Comparison of ENCODE assay signal across 26 cellular contexts in genomic region chr12:71591601-71592000, GRCh38.
DNase-seq lines count a peak whose midpoint lies in the region; ATAC-seq, FAIRE-seq and TF ChIP-seq lines count a peak whose summit lies in the region.
"Had no signal": no experiment of that assay in that cellular context is flagged by ENCODE, and none has a peak within 500 bp of the region (broad histone marks: within the 10 kb centered on the region; RNA-seq: fewer than 3 reads in every experiment).

No MANE protein-coding gene starts in this region.

- no peak for FAIRE-seq in HepG2 (lab: Jason Lieb, UNC)
- FAIRE-seq: GM12891 had no signal

- H3K27ac ChIP-seq in HepG2 (ENCODE audit: extremely low read length, insufficient read depth, low read length): no peak overlapping the region
- no peak overlapping the region for H3K27ac ChIP-seq in right lobe of liver
- H3K27ac ChIP-seq: 22Rv1, C4-2B, Peyer's patch had no signal

- POLR2A ChIA-PET in HepG2 (lab: Yijun Ruan, JAX): no interaction called here

- no peak overlapping the region for H3K9ac ChIP-seq in HepG2 (ENCODE audit: insufficient read depth, low read depth, low read length)
- H3K9ac ChIP-seq in NT2/D1 (ENCODE audit: insufficient read length, low read depth): no peak overlapping the region

- 10% methylated on average over 2 of the region's 2 CpGs for WGBS in HepG2 (ENCODE audit: low lambda C conversion rate)
- WGBS in right lobe of liver (ENCODE audit: insufficient coverage, low coverage, low lambda C conversion rate, missing lambda C conversion rate): 33% methylated on average over 2 of the region's 2 CpGs

- no peaks in the 10 kb centered on the region for H3K79me2 ChIP-seq in HepG2 (ENCODE audit: insufficient read depth, low read length)

- H3K4me1 ChIP-seq in HepG2 (ENCODE audit: insufficient read depth, low read length) (peaks cover 19% of the 10 kb centered on the region), right lobe of liver (no peaks in the 10 kb centered on the region), NT2/D1 (ENCODE audit: insufficient read depth, insufficient read length) (no peaks in the 10 kb centered on the region)
- H3K4me1 ChIP-seq: Peyer's patch had no signal

- CTCF ChIA-PET in HepG2 (lab: Yijun Ruan, JAX; ENCODE audit: low intra/inter-chr PET ratio, low total read pairs): no interaction called here

- in situ Hi-C loops in HepG2 (cut with HindIII; ENCODE audit: extremely low pct_ligation_motif_present, low pct_unique_long_range_greater_than_20kb): no loop called here

- no peak for TF ChIP-seq RAD21 in HepG2 (CRISPR knock-in tag; IDR thresholded peaks at IDR 0.05)

- H3K36me3 ChIP-seq in HepG2 (replicated peaks in 1 of 2; ENCODE audit: control insufficient read depth in 1 of 2, insufficient read depth in 2 of 2, low read length in 2 of 2) (no peaks in the 10 kb centered on the region), right lobe of liver (no peaks in the 10 kb centered on the region), NT2/D1 (ENCODE audit: insufficient read depth, insufficient read length, low read length) (no peaks in the 10 kb centered on the region)
- H3K36me3 ChIP-seq: Peyer's patch had no signal

- H3K4me2 ChIP-seq in HepG2 (ENCODE audit: low read depth, low read length): peak overlapping the region; percentile 29; the same call in 1 of the 2 replicates

- H3K4me3 ChIP-seq in HepG2 (replicated peaks in 1 of 3; ENCODE audit: insufficient read depth in 1 of 3, low read depth in 2 of 3, low read length in 3 of 3) (no peak overlapping the region), right lobe of liver (no peak overlapping the region), NT2/D1 (ENCODE audit: insufficient read length, low read depth) (no peak overlapping the region)
- H3K4me3 ChIP-seq: Peyer's patch had no signal

- DNase-seq in HepG2 (ENCODE audit: low spot score) (no peak), right lobe of liver (no peak), NT2/D1 (ENCODE audit: low read depth, low spot score) (peak; percentile 51), iPS-NIHi7 (ENCODE audit: extremely low spot score) (peak; percentile 62), amygdala (lab: John Stamatoyannopoulos, UW) (no peak), OCI-M1 (lab: John Stamatoyannopoulos, UW) (no peak), NCI-H1694 (lab: John Stamatoyannopoulos, UW) (no peak)
- DNase-seq: CD8-positive, alpha-beta T cell; DMS 273 treated with DMSO at 0.1 percent for 48 hours; DMS79; EL; GF-D8; Karpas-422; NCI-H1105; NCI-H1436 treated with DMSO at 0.1 percent for 48 hours; NCI-H1930; NCI-H2107; NCI-H446; NCI-H524 treated with DMSO at 0.1 percent for 48 hours; NCI-H82; Peyer's patch; SHP77 treated with DMSO at 0.1 percent for 48 hours had no signal

- peak; percentile 52 for ATAC-seq in HepG2
- ATAC-seq in right lobe of liver: no peak
- no peak for ATAC-seq in GM19463 (IDR thresholded peaks at IDR 0.05; ENCODE audit: unreplicated experiment)
- ATAC-seq: CD8-positive, alpha-beta T cell had no signal

- intact Hi-C loops in HepG2 (cut with micrococcal nuclease; ENCODE audit: unreplicated experiment) (no loop called here), right lobe of liver (cut with DNase I) (no loop called here)

- H2AFZ ChIP-seq in HepG2 (ENCODE audit: low read length): no peak overlapping the region

- BruUV-seq in HepG2 (replicated peaks; lab: Mats Ljungman, UMichigan): no TSS peak

- H3K9me3 ChIP-seq in HepG2 (ENCODE audit: low read length) (no peaks in the 10 kb centered on the region), right lobe of liver (peaks cover 0 to 3% (median 0%) of the 10 kb centered on the region in 4 donors), NT2/D1 (ENCODE audit: insufficient read depth, low read length) (peaks cover 11% of the 10 kb centered on the region; the same call in 1 of the 2 replicates)
- H3K9me3 ChIP-seq: Peyer's patch had no signal

- TF ChIP-seq EP300 in HepG2 (IDR thresholded peaks at IDR 0.05; ENCODE audit: low read depth in 2 of 2, low read length in 2 of 2) (no peak), HepG2 (CRISPR knock-in tag; IDR thresholded peaks at IDR 0.05; ENCODE audit: borderline replicate concordance) (no peak)

- no peaks in the 10 kb centered on the region for H3K27me3 ChIP-seq in HepG2 (ENCODE audit: control insufficient read depth in 1 of 2, insufficient read depth in 2 of 2, low read length in 2 of 2)
- H3K27me3 ChIP-seq in right lobe of liver: no peaks in the 10 kb centered on the region
- no peaks in the 10 kb centered on the region for H3K27me3 ChIP-seq in NT2/D1 (ENCODE audit: insufficient read depth, insufficient read length)
- H3K27me3 ChIP-seq: Peyer's patch had no signal

- no peaks in the 10 kb centered on the region for H4K20me1 ChIP-seq in HepG2 (ENCODE audit: insufficient read depth, low read length)

- TF ChIP-seq CTCF in HepG2 (CRISPR knock-in tag; IDR thresholded peaks at IDR 0.05) (no peak), right lobe of liver (IDR thresholded peaks at IDR 0.05) (no peak)

- TF ChIP-seq POLR2A in HepG2 (IDR thresholded peaks at IDR 0.05; ENCODE audit: insufficient read depth in 1 of 2, low read depth in 2 of 2, low read length in 2 of 2) (no peak), right lobe of liver (IDR thresholded peaks at IDR 0.05) (no peak)

TF ChIP-seq in HepG2, 621 proteins besides CTCF, POLR2A, EP300 and RAD21:
- no peak for TF ChIP-seq KDM3A (CRISPR knock-in tag; IDR thresholded peaks at IDR 0.05; ENCODE audit: low read depth)
- no peak for TF ChIP-seq CBX5 (CRISPR knock-in tag; IDR thresholded peaks at IDR 0.05; ENCODE audit: borderline replicate concordance)
- TF ChIP-seq RFX5 (IDR thresholded peaks at IDR 0.05; ENCODE audit: low read depth, low read length): no peak
- no peak for TF ChIP-seq MAX (IDR thresholded peaks at IDR 0.05)
- TF ChIP-seq, protein P1, sequence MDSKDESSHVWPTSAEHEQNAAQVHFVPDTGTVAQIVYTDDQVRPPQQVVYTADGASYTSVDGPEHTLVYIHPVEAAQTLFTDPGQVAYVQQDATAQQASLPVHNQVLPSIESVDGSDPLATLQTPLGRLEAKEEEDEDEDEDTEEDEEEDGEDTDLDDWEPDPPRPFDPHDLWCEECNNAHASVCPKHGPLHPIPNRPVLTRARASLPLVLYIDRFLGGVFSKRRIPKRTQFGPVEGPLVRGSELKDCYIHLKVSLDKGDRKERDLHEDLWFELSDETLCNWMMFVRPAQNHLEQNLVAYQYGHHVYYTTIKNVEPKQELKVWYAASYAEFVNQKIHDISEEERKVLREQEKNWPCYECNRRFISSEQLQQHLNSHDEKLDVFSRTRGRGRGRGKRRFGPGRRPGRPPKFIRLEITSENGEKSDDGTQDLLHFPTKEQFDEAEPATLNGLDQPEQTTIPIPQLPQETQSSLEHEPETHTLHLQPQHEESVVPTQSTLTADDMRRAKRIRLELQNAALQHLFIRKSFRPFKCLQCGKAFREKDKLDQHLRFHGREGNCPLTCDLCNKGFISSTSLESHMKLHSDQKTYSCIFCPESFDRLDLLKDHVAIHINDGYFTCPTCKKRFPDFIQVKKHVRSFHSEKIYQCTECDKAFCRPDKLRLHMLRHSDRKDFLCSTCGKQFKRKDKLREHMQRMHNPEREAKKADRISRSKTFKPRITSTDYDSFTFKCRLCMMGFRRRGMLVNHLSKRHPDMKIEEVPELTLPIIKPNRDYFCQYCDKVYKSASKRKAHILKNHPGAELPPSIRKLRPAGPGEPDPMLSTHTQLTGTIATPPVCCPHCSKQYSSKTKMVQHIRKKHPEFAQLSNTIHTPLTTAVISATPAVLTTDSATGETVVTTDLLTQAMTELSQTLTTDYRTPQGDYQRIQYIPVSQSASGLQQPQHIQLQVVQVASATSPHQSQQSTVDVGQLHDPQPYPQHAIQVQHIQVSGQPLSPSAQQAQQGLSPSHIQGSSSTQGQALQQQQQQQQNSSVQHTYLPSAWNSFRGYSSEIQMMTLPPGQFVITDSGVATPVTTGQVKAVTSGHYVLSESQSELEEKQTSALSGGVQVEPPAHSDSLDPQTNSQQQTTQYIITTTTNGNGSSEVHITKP (CRISPR knock-in tag; IDR thresholded peaks at IDR 0.05; ENCODE audit: low read depth): no peak
- no peak for TF ChIP-seq MAFF (IDR thresholded peaks at IDR 0.05; ENCODE audit: low read depth, low read length)
- TF ChIP-seq, protein P2, sequence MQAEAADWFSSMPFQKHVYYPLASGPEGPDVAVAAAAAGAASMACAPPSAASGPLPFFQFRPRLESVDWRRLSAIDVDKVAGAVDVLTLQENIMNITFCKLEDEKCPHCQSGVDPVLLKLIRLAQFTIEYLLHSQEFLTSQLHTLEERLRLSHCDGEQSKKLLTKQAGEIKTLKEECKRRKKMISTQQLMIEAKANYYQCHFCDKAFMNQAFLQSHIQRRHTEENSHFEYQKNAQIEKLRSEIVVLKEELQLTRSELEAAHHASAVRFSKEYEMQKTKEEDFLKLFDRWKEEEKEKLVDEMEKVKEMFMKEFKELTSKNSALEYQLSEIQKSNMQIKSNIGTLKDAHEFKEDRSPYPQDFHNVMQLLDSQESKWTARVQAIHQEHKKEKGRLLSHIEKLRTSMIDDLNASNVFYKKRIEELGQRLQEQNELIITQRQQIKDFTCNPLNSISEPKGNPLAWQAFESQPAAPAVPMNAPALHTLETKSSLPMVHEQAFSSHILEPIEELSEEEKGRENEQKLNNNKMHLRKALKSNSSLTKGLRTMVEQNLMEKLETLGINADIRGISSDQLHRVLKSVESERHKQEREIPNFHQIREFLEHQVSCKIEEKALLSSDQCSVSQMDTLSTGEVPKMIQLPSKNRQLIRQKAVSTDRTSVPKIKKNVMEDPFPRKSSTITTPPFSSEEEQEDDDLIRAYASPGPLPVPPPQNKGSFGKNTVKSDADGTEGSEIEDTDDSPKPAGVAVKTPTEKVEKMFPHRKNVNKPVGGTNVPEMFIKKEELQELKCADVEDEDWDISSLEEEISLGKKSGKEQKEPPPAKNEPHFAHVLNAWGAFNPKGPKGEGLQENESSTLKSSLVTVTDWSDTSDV (CRISPR knock-in tag; IDR thresholded peaks at IDR 0.05): no peak

Comparison
In these comparisons a context has a peak if more than half of its experiments do, and no peak if none do; other contexts are left out.
1. DNase-seq: peak in NT2/D1 (single experiment) and iPS-NIHi7 (single experiment); none in HepG2 (single experiment), right lobe of liver (0 of 3), amygdala (0 of 56), OCI-M1 (single experiment) and NCI-H1694 (single experiment).